Comparison of ENCODE assay signal across 8 cellular contexts in the genomic region with DNA sequence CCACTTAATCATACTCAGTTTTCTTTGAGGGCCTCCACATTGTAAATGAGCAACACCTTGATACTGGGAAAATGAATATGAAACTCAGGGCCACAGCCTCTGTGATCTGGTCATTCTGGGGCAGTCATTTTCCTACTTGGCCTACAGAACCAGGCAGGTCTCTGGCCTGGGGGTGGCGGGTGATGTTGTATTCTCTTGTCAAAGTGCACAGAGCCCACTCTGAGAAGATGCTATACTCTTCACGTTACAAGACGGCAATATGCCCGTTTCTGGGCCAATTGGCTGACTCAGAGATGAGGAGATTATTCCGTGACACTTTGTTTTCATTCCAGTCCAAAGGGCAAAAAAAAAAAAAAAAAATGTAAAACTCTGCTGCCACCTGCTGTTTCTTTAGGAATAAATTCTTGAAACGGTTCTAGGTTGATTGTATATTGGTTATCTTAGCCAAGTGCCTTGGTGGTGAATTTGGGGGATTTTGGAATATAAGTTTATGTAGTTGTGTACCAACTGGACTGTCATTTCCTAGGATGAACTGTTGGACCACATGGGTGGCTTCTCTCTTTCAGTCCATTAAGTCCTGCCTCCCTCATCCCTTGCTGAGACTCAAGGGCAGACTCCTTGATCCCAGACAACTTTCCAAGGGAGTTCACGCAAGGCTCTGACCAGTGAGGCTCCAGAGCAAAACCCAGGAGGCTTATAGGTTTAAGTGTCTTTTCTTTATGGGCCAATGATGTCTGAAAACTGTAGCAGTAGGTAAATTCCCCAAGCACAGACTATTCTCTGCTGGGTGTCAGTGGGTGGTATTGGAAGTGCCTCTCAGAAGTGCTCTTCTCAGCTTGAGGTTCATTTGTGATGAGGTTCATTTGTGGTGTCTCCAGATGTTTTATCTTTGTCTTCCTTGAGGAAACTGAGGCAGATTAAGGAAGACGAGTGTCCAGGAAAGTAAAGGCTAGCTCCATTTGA. TPM values are rescaled to one million over a fixed set of nuclear protein-coding genes. Genes with fewer than 3 reads are reported as not detected.
DNase-seq lines count a peak whose midpoint lies in the region; ATAC-seq, FAIRE-seq and TF ChIP-seq lines count a peak whose summit lies in the region.

No MANE protein-coding gene starts in this region.

- no peak overlapping the region for H2AFZ ChIP-seq in H1 (ENCODE audit: low read length)

- TF ChIP-seq EP300 in H1 (IDR thresholded peaks at IDR 0.05; ENCODE audit: borderline replicate concordance in 1 of 2, low read depth in 2 of 2, low read length in 2 of 2) = no peak

- TF ChIP-seq POLR2A in H1 (IDR thresholded peaks at IDR 0.05; ENCODE audit: control extremely low read depth in 1 of 2, low read depth in 2 of 2, low read length in 2 of 2) = no peak

- peak overlapping the region; percentile 95 for H2BK5ac ChIP-seq in H1 (ENCODE audit: low read depth, low read length)

- H3K4me1 Mint-ChIP-seq in CD14-positive monocyte = peaks cover 27% of the 10 kb centered on the region

- no peak overlapping the region for H3K9ac ChIP-seq in H1 (replicated peaks in 1 of 4; ENCODE audit: extremely low read depth in 1 of 4, low read depth in 3 of 4, low read length in 3 of 4)

- DNase-seq in CD14-positive monocyte (ENCODE audit: low spot score) (no peak), NCI-H2196 treated with DMSO at 0.1 percent for 48 hours (lab: John Stamatoyannopoulos, UW; ENCODE audit: unreplicated experiment) (peak; percentile 67), H1 (ENCODE audit: low read depth in 1 of 2, low spot score in 2 of 2) (no peak), middle frontal gyrus (ENCODE audit: extremely low spot score, low spot score) (peak; percentile 51), tibial artery (peak; percentile 80 to 83), NCI-H128 (lab: John Stamatoyannopoulos, UW; ENCODE audit: unreplicated experiment) (no peak)
- peak; percentile 62 for DNase-seq in activated CD4-positive, alpha-beta T cell treated with anti-CD3 and anti-CD28 coated beads for 48 hours

- H3K18ac ChIP-seq in H1 (ENCODE audit: extremely low read depth, low read length) = peak overlapping the region; percentile 64; the same call in 1 of the 2 replicates

- peaks cover 0 to 2% (median 0%) of the 10 kb centered on the region in 7 donors for H3K9me3 Mint-ChIP-seq in CD14-positive monocyte

- FAIRE-seq in H1 (lab: Jason Lieb, UNC) = no peak

- H3K4me2 ChIP-seq in H1 (ENCODE audit: insufficient read depth in 1 of 2, low read depth in 2 of 2, low read length in 2 of 2) = peak overlapping the region in 1 of 2 experiments; percentile 32; a peak in 1 of 4 replicates

- H3K36me3 Mint-ChIP-seq in CD14-positive monocyte = no peaks in the 10 kb centered on the region

- H3K56ac ChIP-seq in H1 (replicated peaks; ENCODE audit: insufficient read length, low read depth, low read length) = no peak overlapping the region

- H2BK12ac ChIP-seq in H1 (ENCODE audit: low read depth, low read length) = peak overlapping the region; percentile 94

- peaks cover 6 to 15% (median 11%) of the 10 kb centered on the region in 4 experiments; a peak in 6 of 7 replicates for H3K4me1 ChIP-seq in H1 (replicated peaks in 1 of 4; ENCODE audit: control insufficient read depth in 3 of 4, insufficient read depth in 4 of 4, low read length in 3 of 4)
- H3K4me1 ChIP-seq in tibial artery = peaks cover 5 to 62% (median 32%) of the 10 kb centered on the region in 4 donors

- H3K14ac ChIP-seq in H1 (ENCODE audit: insufficient read length) = no peak overlapping the region

- peak overlapping the region; percentile 77 for H4K91ac ChIP-seq in H1 (replicated peaks; ENCODE audit: insufficient read length, low read length)

- H3K27ac ChIP-seq in H1 (ENCODE audit: low read depth, low read length) = no peak overlapping the region
- peak overlapping the region; percentile 70 to 82 for H3K27ac ChIP-seq in tibial artery

- CTCF ChIA-PET in H1 (lab: Charles Lee; ENCODE audit: partially characterized antibody) = interaction anchor here (0.7 to 3.7 kb wide), 17 partner anchors 9 to 575 kb away, joined by 3 to 32 read pairs (median 4); a partner anchor contains a TSS

- H3K79me1 ChIP-seq in H1 (ENCODE audit: low read depth, low read length) = no peaks in the 10 kb centered on the region

- H3K23ac ChIP-seq in H1 (ENCODE audit: insufficient read length) = no peak overlapping the region

- peak overlapping the region; percentile 32 for H3K4ac ChIP-seq in H1 (replicated peaks; ENCODE audit: insufficient read length, low read depth, low read length)

- H3K27ac Mint-ChIP-seq in CD14-positive monocyte = peak overlapping the region in 4 of 7 donors; percentile 58 to 75 (median 67)

- no peaks in the 10 kb centered on the region for H4K20me1 ChIP-seq in H1 (replicated peaks in 1 of 2; ENCODE audit: control insufficient read depth in 1 of 2, insufficient read depth in 2 of 2, low read length in 2 of 2)

- no peak overlapping the region; the same call in 1 of the 2 replicates for H2AK5ac ChIP-seq in H1 (ENCODE audit: low read depth, low read length)

- no peak overlapping the region for H2BK15ac ChIP-seq in H1 (ENCODE audit: low read length)

- no peaks in the 10 kb centered on the region for H3K23me2 ChIP-seq in H1 (ENCODE audit: low read depth, low read length)

- H3K4me3 ChIP-seq in H1 (ENCODE audit: extremely low read depth in 1 of 4, insufficient read depth in 2 of 4, low read depth in 3 of 4, low read length in 4 of 4) (no peak overlapping the region), tibial artery (peak overlapping the region in 1 of 2 donors; percentile 0)

- TF ChIP-seq CTCF in CD14-positive monocyte (IDR thresholded peaks at IDR 0.05) = peak; percentile 69
- TF ChIP-seq CTCF in H1 (IDR thresholded peaks at IDR 0.05; ENCODE audit: control extremely low read depth in 1 of 3, insufficient read depth in 1 of 3, low read depth in 1 of 3, low read length in 3 of 3) = peak in 2 of 3 experiments; percentile 23 to 24; a peak in 2 of 4 replicates
- TF ChIP-seq CTCF in tibial artery (IDR thresholded peaks at IDR 0.05) = peak; percentile 58 to 82

- H3K9me3 ChIP-seq in H1 (ENCODE audit: insufficient read depth in 2 of 2, low read depth in 1 of 2, low read length in 1 of 2) = no peaks in the 10 kb centered on the region
- no peaks in the 10 kb centered on the region for H3K9me3 ChIP-seq in tibial artery

- H3K27me3 Mint-ChIP-seq in CD14-positive monocyte (ENCODE audit: low read depth in 3 of 3) = peaks cover 0 to 7% (median 0%) of the 10 kb centered on the region in 3 donors

- peak overlapping the region; percentile 92; the same call in 1 of the 2 replicates for H2BK20ac ChIP-seq in H1 (ENCODE audit: low read length)

- TF ChIP-seq RAD21 in H1 (IDR thresholded peaks at IDR 0.05 in 1 of 2, conservative IDR thresholded peaks at IDR 0.05 in 1 of 2; ENCODE audit: low read depth in 2 of 2, low read length in 2 of 2) = peak; percentile 50 to 59

- no peaks in the 10 kb centered on the region for H3K27me3 ChIP-seq in H1 (replicated peaks in 1 of 4; ENCODE audit: control insufficient read depth in 3 of 4, extremely low read depth in 1 of 4, insufficient read depth in 3 of 4, low read length in 3 of 4)
- H3K27me3 ChIP-seq in tibial artery = no peaks in the 10 kb centered on the region

- intact Hi-C loops in CD14-positive monocyte (cut with micrococcal nuclease) (loop anchor here (5.0 to 10.0 kb wide), 4 partner anchors 111 to 566 kb away; no protein-coding TSS in a partner anchor), tibial artery (cut with DNase I; ENCODE audit: low total_unique reads) (loop anchor here (5.0 kb wide), 1 partner anchor 566 kb away; no protein-coding TSS in a partner anchor)

- no peaks in the 10 kb centered on the region for H3K36me3 ChIP-seq in H1 (ENCODE audit: control insufficient read depth in 2 of 4, insufficient read depth in 4 of 4, low read length in 3 of 4)
- H3K36me3 ChIP-seq in tibial artery = no peaks in the 10 kb centered on the region

- POLR2A ChIA-PET in H1 (lab: Charles Lee; ENCODE audit: partially characterized antibody) = interaction anchor here (1.0 to 2.2 kb wide), 5 partner anchors 13 to 29 kb away, joined by 3 to 21 read pairs (median 5); a partner anchor contains a TSS

- peak overlapping the region; percentile 44 for H4K5ac ChIP-seq in H1 (ENCODE audit: insufficient read length, low read depth, low read length)

- peak overlapping the region; percentile 88 for H2BK120ac ChIP-seq in H1 (replicated peaks; ENCODE audit: low read depth, low read length)

- no peak overlapping the region for H4K8ac ChIP-seq in H1 (ENCODE audit: extremely low read depth, insufficient read depth, low read length)

- no peak overlapping the region for H3K4me3 Mint-ChIP-seq in CD14-positive monocyte

- ATAC-seq in GM21447 (IDR thresholded peaks at IDR 0.05; ENCODE audit: unreplicated experiment) = peak; percentile 58

- 70% methylated on average over 8 of the region's 8 CpGs; no CpG with 5 or more reads in 1 of the 2 experiments for WGBS in H1 (ENCODE audit: extremely low coverage in 1 of 2, insufficient coverage in 1 of 2, insufficient read length in 1 of 2, insufficient replicate concordance in 2 of 2, low coverage in 1 of 2, low lambda C conversion rate in 2 of 2, missing lambda C conversion rate in 1 of 2), 2 experiments

- H3K79me2 ChIP-seq in H1 (ENCODE audit: control insufficient read depth in 1 of 2, insufficient read depth in 2 of 2, low read length in 2 of 2) = no peaks in the 10 kb centered on the region

TF ChIP-seq in H1, 55 proteins besides CTCF, POLR2A, EP300 and RAD21 (continues in another document):
- TF ChIP-seq CTBP2 (IDR thresholded peaks at IDR 0.05; ENCODE audit: borderline replicate concordance, insufficient read depth, insufficient read length, low read length) = no peak

RNA-seq across cellular contexts. Expression of a gene that starts 18.2 kb away (rescaled TPM):
- polyA plus RNA-seq in CD14-positive monocyte (10 to 100 TPM in 1 of 2 donors, 1 to 10 TPM in 1; 9.5 to 20.0 TPM), H1 (2011; rRNA removed) (95.6 and 169 TPM in 2 replicates)
- 92.2 and 94.1 TPM in 2 replicates for total RNA-seq in H1 (2021; fragmentation: NEBNext Ultra II Directional; extraction: Animal tissue kit (Norgen Biotek cat#: 25700))
- 168 TPM for polyA plus RNA-seq in H1 (2011; cell fraction: cytosol; rRNA removed)
- 272 TPM for polyA plus RNA-seq in H1 (2011; cell fraction: nucleus; rRNA removed)
- 123 to 199 TPM (median 136 TPM) in 4 replicates for polyA plus RNA-seq in H1 (2012, experiment 1 of 2)
- polyA plus RNA-seq in H1 (2012, experiment 2 of 2) = 86.1 TPM
- 89.5 TPM for polyA plus RNA-seq in H1 (2013, experiment 1 of 2)
- 118 TPM for polyA plus RNA-seq in H1 (2013, experiment 2 of 2)
- 88.1 and 122 TPM in 2 replicates for polyA minus RNA-seq in H1 (2011; rRNA and poly(A)+ RNA removed)
- 66.8 TPM for polyA minus RNA-seq in H1 (2011; cell fraction: cytosol; rRNA and poly(A)+ RNA removed)
- polyA minus RNA-seq in H1 (2011; cell fraction: nucleus; rRNA and poly(A)+ RNA removed) = 175 TPM

RNA-seq across cellular contexts. Expression of a gene that starts 29.1 kb away (rescaled TPM):
- polyA plus RNA-seq in CD14-positive monocyte (10 to 100 TPM in 1 of 2 donors, 1 to 10 TPM in 1; 8.9 to 16.4 TPM), H1 (2011; rRNA removed) (23.4 and 36.7 TPM in 2 replicates)
- total RNA-seq in H1 (2021; fragmentation: NEBNext Ultra II Directional; extraction: Animal tissue kit (Norgen Biotek cat#: 25700)) = 50.5 and 54.1 TPM in 2 replicates
- polyA plus RNA-seq in H1 (2011; cell fraction: cytosol; rRNA removed) = 37.3 TPM
- polyA plus RNA-seq in H1 (2011; cell fraction: nucleus; rRNA removed) = 36.1 TPM
- 33.3 to 38.8 TPM (median 37.1 TPM) in 4 replicates for polyA plus RNA-seq in H1 (2012, experiment 1 of 2)
- 3.4 TPM for polyA plus RNA-seq in H1 (2012, experiment 2 of 2)
- 15.9 TPM for polyA plus RNA-seq in H1 (2013, experiment 1 of 2)
- 18.9 TPM for polyA plus RNA-seq in H1 (2013, experiment 2 of 2)
- 116 and 173 TPM in 2 replicates for polyA minus RNA-seq in H1 (2011; rRNA and poly(A)+ RNA removed)
- polyA minus RNA-seq in H1 (2011; cell fraction: cytosol; rRNA and poly(A)+ RNA removed) = 44.3 TPM
- 129 TPM for polyA minus RNA-seq in H1 (2011; cell fraction: nucleus; rRNA and poly(A)+ RNA removed)

Comparison
In these comparisons a context has a peak if more than half of its experiments do, and no peak if none do; other contexts are left out.
1. DNase-seq: peak in NCI-H2196 treated with DMSO at 0.1 percent for 48 hours (single experiment), activated CD4-positive, alpha-beta T cell treated with anti-CD3 and anti-CD28 coated beads for 48 hours (single experiment), middle frontal gyrus (single experiment) and tibial artery (2 of 2); none in CD14-positive monocyte (single experiment), H1 (0 of 2) and NCI-H128 (single experiment).
2. Peak in every context shown above with its lines, with median percentiles within 50 percentile points of each other: CTCF ChIP-seq.